ENCODE assay signal across 23 cellular contexts in genomic region chr4:100356172-100356571, GRCh38.
"Had no signal": no experiment of that assay in that cellular context is flagged by ENCODE, and none has a peak within 500 bp of the region (broad histone marks: within the 10 kb centered on the region; RNA-seq: fewer than 3 reads in every experiment).

No MANE protein-coding gene starts in this region.

- ATAC-seq: activated CD8-positive, alpha-beta memory T cell treated with anti-CD3 and anti-CD28 coated beads, Interleukin-2, amount 10 ng/mL, durations not matched to agents 7 days and 5 days; activated T-helper 17 cell treated with anti-CD3 and anti-CD28 coated beads, Interleukin-2, amount 50 U/mL, for 72 hours; left lung; stimulated activated naive CD8-positive, alpha-beta T cell treated with anti-CD3 and anti-CD28 coated beads, Interleukin-15, Interleukin-2, amounts not matched to agents 100 U/mL and 50 U/mL, for 24 hours had no signal

- H3K4me3 Mint-ChIP-seq: activated B cell treated with CpG ODN at 0.5 μM for 24 hours; activated CD4-positive, alpha-beta memory T cell treated with anti-CD3 and anti-CD28 coated beads for 36 hours; activated CD8-positive, alpha-beta memory T cell treated with anti-CD3 and anti-CD28 coated beads, Interleukin-2, amount 10 ng/mL, durations not matched to agents 7 days and 5 days; activated naive CD8-positive, alpha-beta T cell treated with anti-CD3 and anti-CD28 coated beads, Interleukin-2, amount 10 ng/mL, durations not matched to agents 7 days and 5 days; activated T-helper 17 cell treated with anti-CD3 and anti-CD28 coated beads, Interleukin-2, amount 50 U/mL, for 72 hours; T-helper 2 cell treated with Interferon-gamma antibody and Interleukin-4, amounts not matched to agents 5 μg/mL and 100 μg/mL, for 36 hours had no signal

- H3K27me3 ChIP-seq: brain microvascular endothelial cell, esophagus squamous epithelium, left lung, right atrium auricular region, transverse colon, vagina had no signal

- H3K4me1 ChIP-seq: esophagus squamous epithelium, left lung, right atrium auricular region, transverse colon, vagina had no signal

- DNase-seq: activated B cell treated with CpG ODN at 0.5 μM for 24 hours; activated CD4-positive, alpha-beta memory T cell treated with anti-CD3 and anti-CD28 coated beads for 36 hours; activated CD4-positive, alpha-beta T cell treated with anti-CD3 and anti-CD28 coated beads for 4 hours; activated CD8-positive, alpha-beta memory T cell treated with anti-CD3 and anti-CD28 coated beads, Interleukin-2, amount 10 ng/mL, durations not matched to agents 7 days and 5 days; activated naive CD4-positive, alpha-beta T cell; activated naive CD8-positive, alpha-beta T cell treated with anti-CD3 and anti-CD28 coated beads, Interleukin-2, amount 10 ng/mL, durations not matched to agents 7 days and 5 days; brain microvascular endothelial cell; cortex of kidney; esophagus squamous epithelium; glutamatergic neuron; hypothalamus; kidney; left lung; midbrain; stimulated activated CD4-positive, alpha-beta T cell treated with anti-CD3 and anti-CD28 coated beads, Interleukin-12 subunit alpha, Interleukin-12 subunit beta, amount 100 ng/mL, for 4 hours; stimulated activated CD4-positive, alpha-beta T cell treated with anti-CD3 and anti-CD28 coated beads, Interleukin-1b, Interleukin-23, amount 100 ng/mL, for 48 hours; stimulated activated naive CD8-positive, alpha-beta T cell treated with anti-CD3 and anti-CD28 coated beads, Interleukin-15, Interleukin-2, amounts not matched to agents 100 U/mL and 50 U/mL, for 24 hours; substantia nigra; transverse colon had no signal

- H3K36me3 ChIP-seq: brain microvascular endothelial cell, esophagus squamous epithelium, left lung, right atrium auricular region, transverse colon, vagina had no signal

- H3K27ac Mint-ChIP-seq: activated B cell treated with CpG ODN at 0.5 μM for 24 hours; activated CD4-positive, alpha-beta memory T cell treated with anti-CD3 and anti-CD28 coated beads for 36 hours; activated CD8-positive, alpha-beta memory T cell treated with anti-CD3 and anti-CD28 coated beads, Interleukin-2, amount 10 ng/mL, durations not matched to agents 7 days and 5 days; activated naive CD8-positive, alpha-beta T cell treated with anti-CD3 and anti-CD28 coated beads, Interleukin-2, amount 10 ng/mL, durations not matched to agents 7 days and 5 days; activated T-helper 17 cell treated with anti-CD3 and anti-CD28 coated beads, Interleukin-2, amount 50 U/mL, for 72 hours; T-helper 2 cell treated with Interferon-gamma antibody and Interleukin-4, amounts not matched to agents 5 μg/mL and 100 μg/mL, for 36 hours had no signal

- H3K27ac ChIP-seq: brain microvascular endothelial cell, esophagus squamous epithelium, left lung, right atrium auricular region, transverse colon, vagina had no signal

- H3K4me1 Mint-ChIP-seq: activated B cell treated with CpG ODN at 0.5 μM for 24 hours; activated CD8-positive, alpha-beta memory T cell treated with anti-CD3 and anti-CD28 coated beads, Interleukin-2, amount 10 ng/mL, durations not matched to agents 7 days and 5 days; activated naive CD8-positive, alpha-beta T cell treated with anti-CD3 and anti-CD28 coated beads, Interleukin-2, amount 10 ng/mL, durations not matched to agents 7 days and 5 days; activated T-helper 17 cell treated with anti-CD3 and anti-CD28 coated beads, Interleukin-2, amount 50 U/mL, for 72 hours had no signal

- H3K9me3 ChIP-seq: transverse colon had no signal

- H3K36me3 Mint-ChIP-seq: activated CD4-positive, alpha-beta memory T cell treated with anti-CD3 and anti-CD28 coated beads for 36 hours; activated CD8-positive, alpha-beta memory T cell treated with anti-CD3 and anti-CD28 coated beads, Interleukin-2, amount 10 ng/mL, durations not matched to agents 7 days and 5 days; activated naive CD8-positive, alpha-beta T cell treated with anti-CD3 and anti-CD28 coated beads, Interleukin-2, amount 10 ng/mL, durations not matched to agents 7 days and 5 days had no signal

- H3K4me3 ChIP-seq: esophagus squamous epithelium, left lung, right atrium auricular region, transverse colon, vagina had no signal
